Comparison of ENCODE assay signal across 27 cellular contexts in the genomic region with DNA sequence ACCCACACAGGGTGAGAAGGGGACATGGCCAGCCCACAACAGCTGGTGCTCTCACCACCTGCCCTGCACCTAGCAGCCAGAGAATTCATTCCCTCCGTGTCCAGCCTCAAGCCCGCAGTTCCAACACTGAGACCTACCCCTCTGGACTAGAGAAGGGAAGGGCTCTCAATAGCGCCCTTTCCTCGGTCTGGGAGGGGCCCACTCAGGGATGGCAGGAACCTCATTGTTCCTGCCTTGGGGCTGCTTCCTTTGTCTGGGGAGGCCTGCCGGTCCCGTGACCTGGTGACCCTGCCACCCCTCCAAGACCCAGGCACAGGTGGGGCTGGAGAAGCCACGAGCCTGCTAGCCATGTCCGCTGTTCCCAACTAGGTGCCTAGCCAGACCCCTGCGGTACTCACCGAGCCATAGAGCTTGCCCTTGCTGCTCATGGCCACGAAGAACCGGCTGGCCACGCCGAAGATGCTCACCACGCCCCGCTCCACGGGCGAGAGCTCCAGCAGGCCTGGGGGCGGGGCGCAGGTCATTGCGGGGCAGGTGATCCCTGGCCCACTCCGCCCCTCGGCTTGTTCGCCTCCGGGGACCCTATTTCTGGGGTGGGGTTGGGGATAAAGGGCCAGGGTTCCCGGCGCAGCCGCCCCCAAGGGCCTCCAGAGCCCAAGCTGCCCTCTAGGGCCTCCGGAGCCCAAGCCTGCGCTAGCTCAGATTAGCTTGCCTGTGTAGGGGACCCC. TPM values are rescaled to one million over a fixed set of nuclear protein-coding genes. Genes with fewer than 3 reads are reported as not detected.
"Had no signal": no experiment of that assay in that cellular context is flagged by ENCODE, and none has a peak within 500 bp of the region (broad histone marks: within the 10 kb centered on the region; RNA-seq: fewer than 3 reads in every experiment).

No MANE protein-coding gene starts in this region.

- H3K36me3 Mint-ChIP-seq: activated naive CD8-positive, alpha-beta T cell treated with anti-CD3 and anti-CD28 coated beads for 36 hours; memory B cell had no signal

- H3K4me1 Mint-ChIP-seq: activated B cell treated with CpG ODN at 0.5 μM for 24 hours; activated naive CD8-positive, alpha-beta T cell treated with anti-CD3 and anti-CD28 coated beads for 36 hours; brain; memory B cell; stimulated activated naive CD8-positive, alpha-beta T cell treated with anti-CD3 and anti-CD28 coated beads, Interleukin-15, amount 100 ng/mL, for 72 hours had no signal

- H3K27ac Mint-ChIP-seq: activated B cell treated with CpG ODN at 0.5 μM for 24 hours; activated CD8-positive, alpha-beta T cell treated with anti-CD3 and anti-CD28 coated beads, Interleukin-2, amount 10 ng/mL, durations not matched to agents 7 days and 5 days; activated naive CD8-positive, alpha-beta T cell treated with anti-CD3 and anti-CD28 coated beads for 36 hours; brain; memory B cell; nephron; stimulated activated naive CD8-positive, alpha-beta T cell treated with anti-CD3 and anti-CD28 coated beads, Interleukin-15, amount 100 ng/mL, for 72 hours; T-helper 17 cell had no signal

- H3K4me3 Mint-ChIP-seq: activated B cell treated with CpG ODN at 0.5 μM for 24 hours; activated CD8-positive, alpha-beta T cell treated with anti-CD3 and anti-CD28 coated beads, Interleukin-2, amount 10 ng/mL, durations not matched to agents 7 days and 5 days; activated naive CD8-positive, alpha-beta T cell treated with anti-CD3 and anti-CD28 coated beads for 36 hours; brain; memory B cell; stimulated activated naive CD8-positive, alpha-beta T cell treated with anti-CD3 and anti-CD28 coated beads, Interleukin-15, amount 100 ng/mL, for 72 hours; T-helper 17 cell had no signal

- H3K27ac ChIP-seq: colonic mucosa, esophagus squamous epithelium, left lung, psoas muscle, spleen, upper lobe of right lung had no signal

- H3K9me3 ChIP-seq: colonic mucosa, esophagus squamous epithelium, left lung, psoas muscle, upper lobe of right lung had no signal

- H3K9me3 Mint-ChIP-seq: activated B cell treated with CpG ODN at 0.5 μM for 24 hours; activated naive CD8-positive, alpha-beta T cell treated with anti-CD3 and anti-CD28 coated beads for 36 hours; stimulated activated naive CD8-positive, alpha-beta T cell treated with anti-CD3 and anti-CD28 coated beads, Interleukin-15, amount 100 ng/mL, for 72 hours had no signal

- ATAC-seq: activated CD8-positive, alpha-beta T cell treated with anti-CD3 and anti-CD28 coated beads, Interleukin-2, amount 10 ng/mL, durations not matched to agents 7 days and 5 days; left lung; psoas muscle; sciatic nerve; stimulated activated naive CD8-positive, alpha-beta T cell treated with anti-CD3 and anti-CD28 coated beads, Interleukin-15, amount 100 ng/mL, for 72 hours; T-helper 17 cell; upper lobe of right lung had no signal

- H3K4me1 ChIP-seq: colonic mucosa, left lung, psoas muscle, upper lobe of right lung had no signal

- H3K4me3 ChIP-seq: colonic mucosa, esophagus squamous epithelium, left lung, psoas muscle, spleen, upper lobe of right lung had no signal

- H3K36me3 ChIP-seq: colonic mucosa, esophagus squamous epithelium, left lung, spleen, upper lobe of right lung had no signal

- DNase-seq: activated B cell treated with CpG ODN at 0.5 μM for 24 hours; activated CD4-positive, alpha-beta T cell treated with anti-CD3 and anti-CD28 coated beads for 48 hours; activated CD8-positive, alpha-beta memory T cell treated with anti-CD3 and anti-CD28 coated beads, Interleukin-2, amount 50 U/mL, for 4 hours; activated CD8-positive, alpha-beta T cell treated with anti-CD3 and anti-CD28 coated beads, Interleukin-2, amount 10 ng/mL, durations not matched to agents 7 days and 5 days; activated naive CD8-positive, alpha-beta T cell treated with anti-CD3 and anti-CD28 coated beads for 36 hours; amygdala; central memory CD4-positive, alpha-beta T cell; colonic mucosa; effector CD4-positive, alpha-beta T cell; esophagus squamous epithelium; hypothalamus; psoas muscle; spleen; stimulated activated naive CD8-positive, alpha-beta T cell treated with anti-CD3 and anti-CD28 coated beads, Interleukin-15, amount 100 ng/mL, for 72 hours; T-helper 17 cell; upper lobe of right lung had no signal

RNA-seq across cellular contexts. Expression of a gene that starts 1.4 kb away (rescaled TPM):
- total RNA-seq: activated B cell treated with CpG ODN at 0.5 μM for 24 hours; activated CD8-positive, alpha-beta T cell treated with anti-CD3 and anti-CD28 coated beads, Interleukin-2, amount 10 ng/mL, durations not matched to agents 7 days and 5 days; activated naive CD8-positive, alpha-beta T cell treated with anti-CD3 and anti-CD28 coated beads for 36 hours; colonic mucosa; endothelial cell of umbilical vein; esophagus squamous epithelium; fibroblast of villous mesenchyme; glomerular endothelial cell; left lung; mucosa of gallbladder; psoas muscle; spleen; T-helper 17 cell; temporal lobe; upper lobe of right lung had no signal
- polyA plus RNA-seq: endothelial cell of umbilical vein, keratinocyte, psoas muscle, spleen had no signal

RNA-seq across cellular contexts. Expression of a gene that starts 45.4 kb away (rescaled TPM):
- total RNA-seq: activated B cell treated with CpG ODN at 0.5 μM for 24 hours; activated CD8-positive, alpha-beta T cell treated with anti-CD3 and anti-CD28 coated beads, Interleukin-2, amount 10 ng/mL, durations not matched to agents 7 days and 5 days; activated naive CD8-positive, alpha-beta T cell treated with anti-CD3 and anti-CD28 coated beads for 36 hours; colonic mucosa; endothelial cell of umbilical vein; esophagus squamous epithelium; fibroblast of villous mesenchyme; glomerular endothelial cell; left lung; mucosa of gallbladder; psoas muscle; sciatic nerve; spleen; T-helper 17 cell; temporal lobe; upper lobe of right lung had no signal
- polyA plus RNA-seq: endothelial cell of umbilical vein, keratinocyte, psoas muscle, spleen had no signal
